20 cellular contexts compared by ENCODE assay signal in genomic region chr1:3645247-3645646, GRCh38. TPM values are rescaled to one million over a fixed set of nuclear protein-coding genes. Genes with fewer than 3 reads are reported as not detected.
A peak's percentile ranks its signal among the peaks of the same experiment; 100 is the strongest.
DNase-seq lines count a peak whose midpoint lies in the region; ATAC-seq, FAIRE-seq and TF ChIP-seq lines count a peak whose summit lies in the region.
"Had no signal": no experiment of that assay in that cellular context is flagged by ENCODE, and none has a peak within 500 bp of the region (broad histone marks: within the 10 kb centered on the region; RNA-seq: fewer than 3 reads in every experiment).

No MANE protein-coding gene starts in this region.

- H3K36me3 ChIP-seq in K562 (ENCODE audit: control insufficient read depth, insufficient read depth, low read length), result peaks cover 44% of the 10 kb centered on the region; the same call in 2 of the 3 replicates

- TF ChIP-seq RAD21 in K562 (CRISPR knock-in tag; conservative IDR thresholded peaks at IDR 0.05 in 1 of 2, IDR thresholded peaks at IDR 0.05 in 1 of 2), result no peak

- no peak overlapping the region for H3K9ac ChIP-seq in K562 (ENCODE audit: insufficient read depth in 1 of 2, low read depth in 2 of 2, low read length in 2 of 2)
- H3K9ac ChIP-seq: BLaER1 had no signal

- peaks cover 11% of the 10 kb centered on the region for H3K79me2 ChIP-seq in K562 (ENCODE audit: control insufficient read depth, insufficient read depth, low read length)

- in situ Hi-C loops in K562 (cut with MboI), result no loop called here

- H4K20me1 ChIP-seq in K562 (replicated peaks; ENCODE audit: control insufficient read depth, insufficient read depth, low read length), result 0 out of 2 replicates have a peak, but pooled peaks cover 4% of the 10 kb centered on the region

- no peak for TF ChIP-seq EP300 in K562 (IDR thresholded peaks at IDR 0.05; ENCODE audit: low read length)

- H3K9me1 ChIP-seq in K562 (ENCODE audit: control insufficient read depth, insufficient read depth, low read length), result no peaks in the 10 kb centered on the region

- TF ChIP-seq POLR2A in K562 (conservative IDR thresholded peaks at IDR 0.05) (no peak), GM12892 (IDR thresholded peaks at IDR 0.05; ENCODE audit: low read depth, low read length) (no peak)

- 100% methylated on average over 21 of the region's 43 CpGs for whole genome bisulfite sequencing in K562 (ENCODE audit: insufficient coverage, low coverage, missing lambda C conversion rate)

- DNase-seq in cardiac septum (ENCODE audit: low spot score), result peak; percentile 35
- no peak for DNase-seq in Right ventricle myocardium superior
- no peak for DNase-seq in K562 (ENCODE audit: extremely low read depth in 1 of 4, low spot score in 3 of 4)
- DNase-seq in posterior vena cava (ENCODE audit: low spot score), result peak; percentile 20
- DNase-seq in left lobe of liver (ENCODE audit: low spot score), result no peak
- DNase-seq in CD1c-positive myeloid dendritic cell (ENCODE audit: extremely low spot score), result no peak
- no peak for DNase-seq in GM12892 (ENCODE audit: insufficient read length)
- DNase-seq: 8988T; Calu3; CD8-positive, alpha-beta T cell; DMS79 treated with DMSO at 0.1 percent for 48 hours; GF-D8; GOT3; H7; HFFc6 had no signal

- no TSS peak for BruUV-seq in K562 (replicated peaks; lab: Mats Ljungman, UMichigan)

- intact Hi-C loops in cardiac septum (cut with DNase I), result no loop called here
- intact Hi-C loops in Right ventricle myocardium superior (cut with DNase I), result no loop called here
- intact Hi-C loops in K562 (cut with micrococcal nuclease), result no loop called here
- intact Hi-C loops in posterior vena cava (cut with DNase I), result no loop called here

- H2AFZ ChIP-seq in K562 (ENCODE audit: low read depth, low read length), result no peak overlapping the region

- H3K9me3 ChIP-seq in K562 (replicated peaks; ENCODE audit: control insufficient read depth, insufficient read depth, low read depth, low read length), result no peaks in the 10 kb centered on the region

- H3K4me3 ChIP-seq in K562, result no peak overlapping the region
- H3K4me3 ChIP-seq: BLaER1 had no signal

- H3K4me1 ChIP-seq in K562 (replicated peaks in 1 of 2; ENCODE audit: control insufficient read depth in 2 of 2, insufficient read depth in 2 of 2, low read length in 2 of 2), result peaks cover 6 to 11% of the 10 kb centered on the region in 2 experiments; a peak in 4 of 5 replicates

- H3K27ac ChIP-seq in K562 (ENCODE audit: extremely low read depth, low read depth, low read length), result no peak overlapping the region
- H3K27ac ChIP-seq: BLaER1, HL-60 had no signal

- H3K27me3 ChIP-seq in K562 (ENCODE audit: control insufficient read depth in 2 of 2, insufficient read depth in 2 of 2, low read length in 2 of 2), result no peaks in the 10 kb centered on the region
- H3K27me3 ChIP-seq: BLaER1 had no signal

- CTCF ChIA-PET in K562 (lab: Yijun Ruan, JAX; ENCODE audit: low intra/inter-chr PET ratio), result no interaction called here

- ATAC-seq in Right ventricle myocardium superior (ENCODE audit: poor library complexity) (no peak), K562 (no peak), left lobe of liver (no peak)
- ATAC-seq: CD8-positive, alpha-beta T cell; HCT116 had no signal

- POLR2A ChIA-PET in K562 (lab: Yijun Ruan, JAX), result interaction anchor here (1.9 kb wide), 1 partner anchor 16 kb away, joined by 4 read pairs; no protein-coding TSS in a partner anchor

- FAIRE-seq in K562 (lab: Jason Lieb, UNC) (no peak), GM12892 (lab: Jason Lieb, UNC) (no peak)

- H3K4me2 ChIP-seq in K562 (ENCODE audit: insufficient read depth, low read length), result no peak overlapping the region
- H3K4me2 ChIP-seq: BLaER1 had no signal

- TF ChIP-seq CTCF in K562 (IDR thresholded peaks at IDR 0.05 in 2 of 3, conservative IDR thresholded peaks at IDR 0.05 in 1 of 3; ENCODE audit: insufficient read depth in 2 of 3, low read depth in 1 of 3, low read length in 3 of 3), result no peak

RNA-seq across cellular contexts. Expression of gene WRAP73, which starts 4.7 kb away (rescaled TPM):
- total RNA-seq in cardiac septum, result 14.3 TPM
- 10.0 TPM for total RNA-seq in Right ventricle myocardium superior
- 77.5 and 153 TPM in 2 replicates for total RNA-seq in K562 (2011; cell fraction: chromatin; rRNA removed; ENCODE audit: low replicate concordance)
- 74.2 and 75.4 TPM in 2 replicates for total RNA-seq in K562 (2011; cell fraction: nucleolus; rRNA removed)
- total RNA-seq in K562 (2011; cell fraction: nucleoplasm; rRNA removed), result 71.3 and 71.5 TPM in 2 replicates
- total RNA-seq in K562 (2014; rRNA removed), result 30.1 and 39.3 TPM in 2 replicates
- total RNA-seq in K562 (2014; rRNA removed; fragmentation: Illumina TruSeq; extraction: Trizol), result 11.0 and 14.7 TPM in 2 replicates
- total RNA-seq in K562 (2015; rRNA removed; fragmentation: Illumina TruSeq; extraction: Trizol), result 21.3 and 22.1 TPM in 2 replicates
- 30.9 and 34.7 TPM in 2 replicates for total RNA-seq in K562 (2021)
- 47.1 and 54.8 TPM in 2 replicates for polyA plus RNA-seq in K562 (2011; rRNA removed)
- polyA plus RNA-seq in K562 (2011; cell fraction: cytosol; rRNA removed), result 66.9 and 81.5 TPM in 2 replicates
- 139 and 154 TPM in 2 replicates for polyA plus RNA-seq in K562 (2011; cell fraction: nucleus; rRNA removed)
- 30.5 and 35.0 TPM in 2 replicates for polyA plus RNA-seq in K562 (2012)
- 32.5 and 40.4 TPM in 2 replicates for polyA plus RNA-seq in K562 (2014; fragmentation: Illumina TruSeq; extraction: Trizol)
- polyA plus RNA-seq in K562 (2014; fragmentation: Nextera tagmentation; extraction: Ambion mirVana), result 1 to 10 TPM; 4.3 to 4.7 TPM
- 51.8 and 55.9 TPM in 2 replicates for polyA plus RNA-seq in K562 (2014; rRNA removed)
- polyA minus RNA-seq in K562 (2011; rRNA and poly(A)+ RNA removed), result 14.7 and 17.8 TPM in 2 replicates
- 18.6 and 19.5 TPM in 2 replicates for polyA minus RNA-seq in K562 (2011; cell fraction: cytosol; rRNA and poly(A)+ RNA removed)
- 38.8 and 57.4 TPM in 2 replicates for polyA minus RNA-seq in K562 (2011; cell fraction: nucleus; rRNA and poly(A)+ RNA removed)
- total RNA-seq in posterior vena cava, result 10 to 100 TPM; 10.9 to 13.7 TPM
- total RNA-seq in left lobe of liver, result 8.9 TPM
- 18.5 TPM for polyA plus RNA-seq in GM12892 (2012; ENCODE audit: missing spikeins)

RNA-seq across cellular contexts. Expression of gene TP73, which starts 7.1 kb away (rescaled TPM):
- total RNA-seq in cardiac septum, result 0.30 TPM
- not detected for total RNA-seq in Right ventricle myocardium superior
- 4.9 and 25.6 TPM in 2 replicates for total RNA-seq in K562 (2011; cell fraction: chromatin; rRNA removed; ENCODE audit: low replicate concordance)
- total RNA-seq in K562 (2011; cell fraction: nucleolus; rRNA removed), result 10.5 and 13.5 TPM in 2 replicates
- 6.2 and 6.6 TPM in 2 replicates for total RNA-seq in K562 (2011; cell fraction: nucleoplasm; rRNA removed)
- total RNA-seq in K562 (2014; rRNA removed), result 0.49 and 0.50 TPM in 2 replicates
- 0.07 and 0.10 TPM in 2 replicates for total RNA-seq in K562 (2014; rRNA removed; fragmentation: Illumina TruSeq; extraction: Trizol)
- total RNA-seq in K562 (2015; rRNA removed; fragmentation: Illumina TruSeq; extraction: Trizol), result 0.40 and 0.41 TPM in 2 replicates
- total RNA-seq in K562 (2021), result 1.3 and 1.6 TPM in 2 replicates
- polyA plus RNA-seq in K562 (2011; rRNA removed), result 0.72 and 1.1 TPM in 2 replicates
- polyA plus RNA-seq in K562 (2011; cell fraction: cytosol; rRNA removed), result 0.46 and 1.4 TPM in 2 replicates
- polyA plus RNA-seq in K562 (2011; cell fraction: nucleus; rRNA removed), result 5.8 and 13.3 TPM in 2 replicates
- polyA plus RNA-seq in K562 (2012), result 0.87 and 0.90 TPM in 2 replicates
- polyA plus RNA-seq in K562 (2014; fragmentation: Illumina TruSeq; extraction: Trizol), result 0.12 and 0.73 TPM in 2 replicates
- not detected for polyA plus RNA-seq in K562 (2014; fragmentation: Nextera tagmentation; extraction: Ambion mirVana)
- 0.38 and 1.1 TPM in 2 replicates for polyA plus RNA-seq in K562 (2014; rRNA removed)
- polyA minus RNA-seq in K562 (2011; rRNA and poly(A)+ RNA removed), result 0.78 and 2.1 TPM in 2 replicates
- 1.8 and 2.2 TPM in 2 replicates for polyA minus RNA-seq in K562 (2011; cell fraction: cytosol; rRNA and poly(A)+ RNA removed)
- polyA minus RNA-seq in K562 (2011; cell fraction: nucleus; rRNA and poly(A)+ RNA removed), result 5.8 and 11.8 TPM in 2 replicates
- total RNA-seq in posterior vena cava, result not detected
- total RNA-seq in left lobe of liver, result 0.08 TPM
- 5.7 TPM for polyA plus RNA-seq in GM12892 (2012; ENCODE audit: missing spikeins)
- total RNA-seq: CD8-positive, alpha-beta T cell; HFFc6; HT1080 had no signal
- polyA plus RNA-seq: AG04450 had no signal

RNA-seq across cellular contexts. Expression of gene TPRG1L, which starts 20.4 kb away (rescaled TPM):
- total RNA-seq in cardiac septum, result 44.3 TPM
- 47.0 TPM for total RNA-seq in Right ventricle myocardium superior
- 5.9 and 9.5 TPM in 2 replicates for total RNA-seq in K562 (2011; cell fraction: chromatin; rRNA removed; ENCODE audit: low replicate concordance)
- 7.4 and 8.7 TPM in 2 replicates for total RNA-seq in K562 (2011; cell fraction: nucleolus; rRNA removed)
- 7.7 and 9.1 TPM in 2 replicates for total RNA-seq in K562 (2011; cell fraction: nucleoplasm; rRNA removed)
- total RNA-seq in K562 (2014; rRNA removed), result 4.6 and 5.1 TPM in 2 replicates
- total RNA-seq in K562 (2014; rRNA removed; fragmentation: Illumina TruSeq; extraction: Trizol), result 5.0 and 5.2 TPM in 2 replicates
- 5.7 and 6.2 TPM in 2 replicates for total RNA-seq in K562 (2015; rRNA removed; fragmentation: Illumina TruSeq; extraction: Trizol)
- 8.4 and 8.9 TPM in 2 replicates for total RNA-seq in K562 (2021)
- 9.9 and 11.0 TPM in 2 replicates for polyA plus RNA-seq in K562 (2011; rRNA removed)
- 10.9 and 11.7 TPM in 2 replicates for polyA plus RNA-seq in K562 (2011; cell fraction: cytosol; rRNA removed)
- polyA plus RNA-seq in K562 (2011; cell fraction: nucleus; rRNA removed), result 6.1 and 6.5 TPM in 2 replicates
- polyA plus RNA-seq in K562 (2012), result 9.3 and 18.8 TPM in 2 replicates
- 9.7 and 10.0 TPM in 2 replicates for polyA plus RNA-seq in K562 (2014; fragmentation: Illumina TruSeq; extraction: Trizol)
- 1 to 10 TPM; 1.6 to 1.9 TPM for polyA plus RNA-seq in K562 (2014; fragmentation: Nextera tagmentation; extraction: Ambion mirVana)
- 6.8 and 7.1 TPM in 2 replicates for polyA plus RNA-seq in K562 (2014; rRNA removed)
- polyA minus RNA-seq in K562 (2011; rRNA and poly(A)+ RNA removed), result 5.7 and 7.5 TPM in 2 replicates
- 5.6 and 7.6 TPM in 2 replicates for polyA minus RNA-seq in K562 (2011; cell fraction: cytosol; rRNA and poly(A)+ RNA removed)
- 2.2 and 3.7 TPM in 2 replicates for polyA minus RNA-seq in K562 (2011; cell fraction: nucleus; rRNA and poly(A)+ RNA removed)
- total RNA-seq in posterior vena cava, result 10 to 100 TPM; 37.5 to 45.6 TPM
- 49.9 TPM for total RNA-seq in left lobe of liver
- 11.4 TPM for polyA plus RNA-seq in GM12892 (2012; ENCODE audit: missing spikeins)

RNA-seq across cellular contexts. Expression of gene MEGF6, which starts 33.9 kb away (rescaled TPM):
- total RNA-seq in cardiac septum, result 9.3 TPM
- 7.3 TPM for total RNA-seq in Right ventricle myocardium superior
- 0.90 and 2.1 TPM in 2 replicates for total RNA-seq in K562 (2011; cell fraction: chromatin; rRNA removed; ENCODE audit: low replicate concordance)
- total RNA-seq in K562 (2011; cell fraction: nucleolus; rRNA removed), result 1.6 and 1.8 TPM in 2 replicates
- total RNA-seq in K562 (2011; cell fraction: nucleoplasm; rRNA removed), result 0.73 and 0.99 TPM in 2 replicates
- 0.04 and 0.32 TPM in 2 replicates for total RNA-seq in K562 (2014; rRNA removed)
- not detected in 2 replicates for total RNA-seq in K562 (2014; rRNA removed; fragmentation: Illumina TruSeq; extraction: Trizol)
- 0.11 and 0.14 TPM in 2 replicates for total RNA-seq in K562 (2015; rRNA removed; fragmentation: Illumina TruSeq; extraction: Trizol)
- total RNA-seq in K562 (2021), result 0.40 and 1.7 TPM in 2 replicates
- 0.03 and 0.16 TPM in 2 replicates for polyA plus RNA-seq in K562 (2011; rRNA removed)
- polyA plus RNA-seq in K562 (2011; cell fraction: cytosol; rRNA removed), result 0.03 and 0.10 TPM in 2 replicates
- polyA plus RNA-seq in K562 (2011; cell fraction: nucleus; rRNA removed), result 1.3 and 1.8 TPM in 2 replicates
- polyA plus RNA-seq in K562 (2012), result 0.51 and 14.3 TPM in 2 replicates
- 0.04 and 0.24 TPM in 2 replicates for polyA plus RNA-seq in K562 (2014; fragmentation: Illumina TruSeq; extraction: Trizol)
- not detected for polyA plus RNA-seq in K562 (2014; fragmentation: Nextera tagmentation; extraction: Ambion mirVana)
- 0.25 and 0.65 TPM in 2 replicates for polyA plus RNA-seq in K562 (2014; rRNA removed)
- polyA minus RNA-seq in K562 (2011; rRNA and poly(A)+ RNA removed), result not detected in 2 replicates
- not detected in 2 replicates for polyA minus RNA-seq in K562 (2011; cell fraction: cytosol; rRNA and poly(A)+ RNA removed)
- polyA minus RNA-seq in K562 (2011; cell fraction: nucleus; rRNA and poly(A)+ RNA removed), result 0.27 and 0.67 TPM in 2 replicates
- total RNA-seq in posterior vena cava, result 100 to 1,000 TPM in 1 of 2 donors, 10 to 100 TPM in 1; 82.3 to 123 TPM
- 6.9 TPM for total RNA-seq in left lobe of liver
- polyA plus RNA-seq in GM12892 (2012; ENCODE audit: missing spikeins), result 0.19 TPM

Comparison
In these comparisons a context has a peak if more than half of its experiments do, and no peak if none do; other contexts are left out.
1. DNase-seq: peak in cardiac septum (single experiment) and posterior vena cava (single experiment); none in Right ventricle myocardium superior (single experiment), K562 (0 of 4), left lobe of liver (single experiment), CD1c-positive myeloid dendritic cell (single experiment) and GM12892 (single experiment).